ENCODE assay signal across 20 cellular contexts in genomic region chr17:61700252-61700651, GRCh38.
"Had no signal": no experiment of that assay in that cellular context is flagged by ENCODE, and none has a peak within 500 bp of the region (broad histone marks: within the 10 kb centered on the region; RNA-seq: fewer than 3 reads in every experiment).

No MANE protein-coding gene starts in this region.

- H2AFZ ChIP-seq: parathyroid adenoma had no signal

- H3K4me3 ChIP-seq: gastrocnemius medialis, heart right ventricle, left ventricle myocardium inferior, lower lobe of right lung, prostate gland, sigmoid colon, skin epidermis, stomach, thoracic aorta, transverse colon had no signal

- H3K36me3 ChIP-seq: gastrocnemius medialis, heart right ventricle, left ventricle myocardium inferior, lower lobe of right lung, prostate gland, sigmoid colon, stomach, thoracic aorta, transverse colon had no signal

- DNase-seq: central memory CD4-positive, alpha-beta T cell; effector memory CD8-positive, alpha-beta T cell; gastrocnemius medialis; heart right ventricle; left ventricle myocardium inferior; lower lobe of right lung; naive thymus-derived CD4-positive, alpha-beta T cell; nephron progenitor cell; retina; sigmoid colon; stimulated activated CD4-positive, alpha-beta T cell treated with anti-CD3 and anti-CD28 coated beads, Interleukin-2, amount 100 ng/mL, for 24 hours; stimulated activated naive CD4-positive, alpha-beta T cell; stomach; substantia nigra; transverse colon had no signal

- H3K79me2 ChIP-seq: parathyroid adenoma had no signal

- FAIRE-seq: keratinocyte had no signal

- H3K27me3 ChIP-seq: gastrocnemius medialis, heart right ventricle, sigmoid colon, stomach, transverse colon had no signal

- H3K9ac ChIP-seq: parathyroid adenoma had no signal

- ATAC-seq: effector memory CD8-positive, alpha-beta T cell; gastrocnemius medialis; heart right ventricle; lower lobe of right lung; naive thymus-derived CD4-positive, alpha-beta T cell had no signal

- H3K9me3 ChIP-seq: prostate gland had no signal

- H3K27ac ChIP-seq: gastrocnemius medialis, heart right ventricle, left ventricle myocardium inferior, lower lobe of right lung, parathyroid adenoma, prostate gland, sigmoid colon, skin epidermis, stomach, thoracic aorta, transverse colon had no signal

- H3K4me1 ChIP-seq: gastrocnemius medialis, heart right ventricle, left ventricle myocardium inferior, lower lobe of right lung, parathyroid adenoma, prostate gland, sigmoid colon, stomach, transverse colon had no signal
